Comparison of ENCODE assay signal across 28 cellular contexts in the genomic region with DNA sequence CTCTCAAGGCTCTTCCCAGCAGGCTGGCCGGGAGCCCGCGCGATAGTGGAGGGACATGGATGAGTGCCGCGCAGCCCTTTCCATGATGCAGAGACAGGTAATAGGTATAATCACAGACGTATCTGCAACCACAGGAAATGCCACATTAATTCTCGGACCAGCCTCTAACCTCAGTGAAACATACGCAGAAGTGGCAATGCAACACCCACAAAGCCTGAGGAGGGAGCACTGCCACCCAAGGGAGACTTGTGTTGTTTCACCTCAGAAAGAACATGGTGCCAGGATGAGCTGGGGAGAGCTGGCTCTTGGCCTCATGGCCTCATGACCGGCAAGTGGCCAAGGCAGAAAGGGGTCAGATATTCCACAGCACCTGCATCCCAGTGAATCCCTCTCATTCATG. TPM values are rescaled to one million over a fixed set of nuclear protein-coding genes. Genes with fewer than 3 reads are reported as not detected.
"Had no signal": no experiment of that assay in that cellular context is flagged by ENCODE, and none has a peak within 500 bp of the region (broad histone marks: within the 10 kb centered on the region; RNA-seq: fewer than 3 reads in every experiment).

No MANE protein-coding gene starts in this region.

- H3K27me3 ChIP-seq: brain microvascular endothelial cell, cardiac muscle cell, Peyer's patch, SJSA1 had no signal

- H3K36me3 ChIP-seq: brain microvascular endothelial cell, cardiac muscle cell, Peyer's patch, SJSA1 had no signal

- ATAC-seq: activated CD4-positive, alpha-beta T cell treated with anti-CD3 and anti-CD28 coated beads for 36 hours; activated T-helper 17 cell treated with anti-CD3 and anti-CD28 coated beads, Interleukin-2, amount 50 U/mL, for 72 hours; K562; T-cell had no signal

- H3K4me1 ChIP-seq: Peyer's patch, SJSA1 had no signal

- FAIRE-seq: K562 had no signal

- H3K4me3 ChIP-seq: cardiac muscle cell, K562, Peyer's patch, SJSA1 had no signal

- H3K9me3 ChIP-seq: Peyer's patch, SJSA1 had no signal

- DNase-seq: activated CD4-positive, alpha-beta memory T cell treated with anti-CD3 and anti-CD28 coated beads, Interleukin-2, amount 10 ng/mL, durations not matched to agents 7 days and 5 days; activated CD4-positive, alpha-beta T cell treated with anti-CD3 and anti-CD28 coated beads for 36 hours; activated CD4-positive, alpha-beta T cell treated with anti-CD3 and anti-CD28 coated beads, Interleukin-2, amount 50 U/mL, for 1 hour; activated gamma-delta T cell; activated naive CD4-positive, alpha-beta T cell treated with anti-CD3 and anti-CD28 coated beads for 36 hours; activated T-cell treated with anti-CD3 and anti-CD28 coated beads for 4 hours; activated T-cell treated with anti-CD3 and anti-CD28 coated beads, Interleukin-2, amount 50 U/mL, for 48 hours; brain microvascular endothelial cell; Karpas-422; MM.1S; NCI-H1105; NCI-H1436; NCI-H1694 treated with DMSO at 0.1 percent for 48 hours; NCI-H2081; NCI-H510A treated with DMSO at 0.1 percent for 48 hours; NCI-H69; Peyer's patch; SHP77; T-cell; T-helper 2 cell; T1000 had no signal

- H3K27ac ChIP-seq: brain microvascular endothelial cell, cardiac muscle cell, Peyer's patch, SJSA1, VCaP had no signal

RNA-seq across cellular contexts. Expression of a gene that starts 39.0 kb away (rescaled TPM):
- total RNA-seq: activated CD4-positive, alpha-beta memory T cell treated with anti-CD3 and anti-CD28 coated beads, Interleukin-2, amount 10 ng/mL, durations not matched to agents 7 days and 5 days; activated CD4-positive, alpha-beta T cell treated with anti-CD3 and anti-CD28 coated beads for 36 hours; activated CD8-positive, alpha-beta memory T cell treated with anti-CD3 and anti-CD28 coated beads for 36 hours; activated naive CD4-positive, alpha-beta T cell treated with anti-CD3 and anti-CD28 coated beads for 36 hours; activated T-helper 17 cell treated with anti-CD3 and anti-CD28 coated beads, Interleukin-2, amount 50 U/mL, for 72 hours; cardiac muscle cell; OCI-LY7; Peyer's patch; SJSA1; T-cell had no signal
- polyA plus RNA-seq: cardiac muscle cell had no signal
